Comparison of ENCODE assay signal across 18 cellular contexts in the genomic region with DNA sequence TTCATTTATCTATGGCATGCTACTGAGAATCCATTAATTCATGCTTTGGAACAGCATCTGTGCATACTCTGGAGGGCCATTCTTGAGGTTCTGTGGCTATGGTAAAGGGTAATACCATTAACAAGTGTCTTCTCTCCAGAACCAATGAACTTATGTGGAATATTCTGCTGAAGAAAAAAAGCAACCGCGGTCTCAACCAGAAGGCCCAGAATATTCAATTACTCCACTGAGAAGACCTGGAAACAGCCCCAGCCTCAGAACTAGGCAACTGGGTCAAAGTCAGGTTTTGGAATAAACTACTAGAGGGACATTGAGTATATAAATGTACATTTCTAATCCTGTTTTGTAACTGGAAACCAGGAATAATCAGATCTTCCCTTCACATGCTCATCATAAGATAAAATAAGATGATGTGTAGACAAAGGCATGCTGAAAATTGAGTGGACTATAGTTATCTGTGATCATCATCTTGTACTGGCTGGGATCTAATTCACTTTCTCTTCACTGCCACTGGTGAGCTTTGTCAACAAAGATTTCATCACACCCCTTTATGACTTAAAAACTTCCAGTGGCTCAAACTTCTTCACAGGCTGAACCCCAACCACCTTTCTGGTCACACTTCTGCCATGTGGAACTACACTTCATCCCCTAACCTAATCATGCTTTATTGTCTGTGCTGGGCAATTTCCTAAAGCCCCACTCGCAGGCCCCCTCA.
"Had no signal": no experiment of that assay in that cellular context is flagged by ENCODE, and none has a peak within 500 bp of the region (broad histone marks: within the 10 kb centered on the region; RNA-seq: fewer than 3 reads in every experiment).

No MANE protein-coding gene starts in this region.

- H3K4me1 Mint-ChIP-seq: activated naive CD8-positive, alpha-beta T cell treated with anti-CD3 and anti-CD28 coated beads for 36 hours; activated T-helper 17 cell treated with anti-CD3 and anti-CD28 coated beads, Interleukin-2, amount 50 U/mL, for 72 hours; central memory CD8-positive, alpha-beta T cell had no signal

- H3K4me3 Mint-ChIP-seq: activated CD4-positive, alpha-beta memory T cell treated with anti-CD3 and anti-CD28 coated beads for 36 hours; activated naive CD8-positive, alpha-beta T cell treated with anti-CD3 and anti-CD28 coated beads for 36 hours; activated T-helper 17 cell treated with anti-CD3 and anti-CD28 coated beads, Interleukin-2, amount 50 U/mL, for 72 hours; central memory CD8-positive, alpha-beta T cell; nephron; stimulated activated naive B cell treated with anti-CD40 and anti-IgM and Interleukin-4, amounts not matched to agents 10 μg/mL and 1 μg/mL and 100 μg/mL, for 72 hours; T-helper 17 cell had no signal

- H3K27ac ChIP-seq: sigmoid colon, thoracic aorta, upper lobe of left lung had no signal

- DNase-seq: activated CD4-positive, alpha-beta memory T cell treated with anti-CD3 and anti-CD28 coated beads for 36 hours; activated naive CD4-positive, alpha-beta T cell; activated naive CD8-positive, alpha-beta T cell treated with anti-CD3 and anti-CD28 coated beads for 36 hours; aorta; cortex of kidney; islet precursor cell; left colon; midbrain; sigmoid colon; stimulated activated naive B cell treated with anti-CD40 and anti-IgM and Interleukin-4, amounts not matched to agents 10 μg/mL and 1 μg/mL and 100 μg/mL, for 72 hours; T-helper 17 cell; upper lobe of left lung had no signal

- H3K4me3 ChIP-seq: lung, sigmoid colon, thoracic aorta, upper lobe of left lung had no signal

- H3K9me3 Mint-ChIP-seq: activated naive CD8-positive, alpha-beta T cell treated with anti-CD3 and anti-CD28 coated beads for 36 hours; central memory CD8-positive, alpha-beta T cell; nephron had no signal

- H3K36me3 Mint-ChIP-seq: activated CD4-positive, alpha-beta memory T cell treated with anti-CD3 and anti-CD28 coated beads for 36 hours; activated naive CD8-positive, alpha-beta T cell treated with anti-CD3 and anti-CD28 coated beads for 36 hours had no signal

- H3K27ac Mint-ChIP-seq: activated CD4-positive, alpha-beta memory T cell treated with anti-CD3 and anti-CD28 coated beads for 36 hours; activated naive CD8-positive, alpha-beta T cell treated with anti-CD3 and anti-CD28 coated beads for 36 hours; activated T-helper 17 cell treated with anti-CD3 and anti-CD28 coated beads, Interleukin-2, amount 50 U/mL, for 72 hours; nephron; stimulated activated naive B cell treated with anti-CD40 and anti-IgM and Interleukin-4, amounts not matched to agents 10 μg/mL and 1 μg/mL and 100 μg/mL, for 72 hours; T-helper 17 cell had no signal

- H3K4me1 ChIP-seq: sigmoid colon had no signal

- H3K36me3 ChIP-seq: sigmoid colon, thoracic aorta, upper lobe of left lung had no signal

- H3K9me3 ChIP-seq: sigmoid colon, thoracic aorta, upper lobe of left lung had no signal

- FAIRE-seq: endometrium had no signal
